13 cellular contexts compared by ENCODE assay signal in genomic region chr18:69936191-69936558, GRCh38. TPM values are rescaled to one million over a fixed set of nuclear protein-coding genes. Genes with fewer than 3 reads are reported as not detected.
DNase-seq lines count a peak whose midpoint lies in the region; ATAC-seq and TF ChIP-seq lines count a peak whose summit lies in the region.
"Had no signal": no experiment of that assay in that cellular context is flagged by ENCODE, and none has a peak within 500 bp of the region (broad histone marks: within the 10 kb centered on the region; RNA-seq: fewer than 3 reads in every experiment).

No MANE protein-coding gene starts in this region.

- peaks cover 3% of the 10 kb centered on the region for H3K9me3 Mint-ChIP-seq in activated B cell treated with CpG ODN at 0.5 μM for 24 hours

- no CpG with 5 or more reads among the region's 4 CpGs for WGBS in mesendoderm (ENCODE audit: extremely low coverage, insufficient coverage, low lambda C conversion rate)

- DNase-seq in activated B cell treated with CpG ODN at 0.5 μM for 24 hours (no peak), mesendoderm (no peak), NOMO-1 treated with DMSO at 0.1 percent for 48 hours (lab: John Stamatoyannopoulos, UW; ENCODE audit: unreplicated experiment) (no peak), HK-2 (ENCODE audit: unreplicated experiment) (no peak)
- no peak for DNase-seq in effector CD8-positive, alpha-beta T cell (lab: John Stamatoyannopoulos, UW)
- DNase-seq in stimulated activated CD4-positive, alpha-beta T cell treated with anti-CD3 and anti-CD28 coated beads, Interleukin-1b, Interleukin-23, amount 100 ng/mL, for 48 hours = no peak
- DNase-seq: activated CD8-positive, alpha-beta memory T cell treated with anti-CD3 and anti-CD28 coated beads for 24 hours; nucleus accumbens; transverse colon had no signal

- H3K4me1 ChIP-seq in mesendoderm (ENCODE audit: control insufficient read depth, low read depth, low read length) = peaks cover 11% of the 10 kb centered on the region
- H3K4me1 ChIP-seq: ascending aorta had no signal

- no peak overlapping the region for H3K4me2 ChIP-seq in mesendoderm (ENCODE audit: low read length)

- TF ChIP-seq CTCF in activated B cell treated with CpG ODN at 0.5 μM for 24 hours (IDR thresholded peaks at IDR 0.05) = no peak

- peak overlapping the region; percentile 21 for H2BK15ac ChIP-seq in mesendoderm (replicated peaks; ENCODE audit: low read depth)

- H3K36me3 Mint-ChIP-seq in activated B cell treated with CpG ODN at 0.5 μM for 24 hours (ENCODE audit: low read depth) = no peaks in the 10 kb centered on the region

- H3K4me3 ChIP-seq in mesendoderm (ENCODE audit: low read length) = no peak overlapping the region
- H3K4me3 ChIP-seq: ascending aorta, SK-N-MC, transverse colon had no signal

- POLR2A ChIA-PET in activated B cell treated with CpG ODN at 0.5 μM for 24 hours (lab: Charles Lee) = interaction anchor here (1.9 kb wide), 1 partner anchor 23 kb away, joined by 5 read pairs; no protein-coding TSS in a partner anchor

- H2AK5ac ChIP-seq in mesendoderm (ENCODE audit: low read length) = peak overlapping the region; percentile 59

- H3K4me1 Mint-ChIP-seq in activated B cell treated with CpG ODN at 0.5 μM for 24 hours = peaks cover 9% of the 10 kb centered on the region

- no peak overlapping the region for H3K56ac ChIP-seq in mesendoderm (ENCODE audit: low read length)

- intact Hi-C loops in activated B cell treated with CpG ODN at 0.5 μM for 24 hours (cut with micrococcal nuclease) = loop anchor here (1.0 kb wide), 1 partner anchor 12 kb away; no protein-coding TSS in a partner anchor

- ATAC-seq in GM18508 (IDR thresholded peaks at IDR 0.05; ENCODE audit: insufficient read depth, unreplicated experiment) (peak; percentile 28), GM21786 (IDR thresholded peaks at IDR 0.05; ENCODE audit: unreplicated experiment) (peak; percentile 31), activated B cell treated with CpG ODN at 0.5 μM for 24 hours (ENCODE audit: low read depth) (no peak)

- H3K18ac ChIP-seq in mesendoderm (ENCODE audit: low read length) = peak overlapping the region; percentile 54

- H4K5ac ChIP-seq in mesendoderm (ENCODE audit: low read length) = no peak overlapping the region

- no peaks in the 10 kb centered on the region for H3K79me1 ChIP-seq in mesendoderm (ENCODE audit: low read length)

- no peaks in the 10 kb centered on the region for H3K27me3 ChIP-seq in mesendoderm (ENCODE audit: insufficient read depth, low read length, poor library complexity)
- H3K27me3 ChIP-seq: ascending aorta, transverse colon had no signal

- no peak overlapping the region for H3K9ac ChIP-seq in mesendoderm (ENCODE audit: low read length)

- H3K79me2 ChIP-seq in mesendoderm (ENCODE audit: control insufficient read depth, insufficient read depth, low read length) = no peaks in the 10 kb centered on the region

- H3K4me3 Mint-ChIP-seq in activated B cell treated with CpG ODN at 0.5 μM for 24 hours = no peak overlapping the region

- H2BK5ac ChIP-seq in mesendoderm (ENCODE audit: low read length) = no peak overlapping the region

- no peaks in the 10 kb centered on the region for H3K36me3 ChIP-seq in mesendoderm (ENCODE audit: control insufficient read depth, insufficient read depth, low read length)
- H3K36me3 ChIP-seq: ascending aorta, transverse colon had no signal

- H3K4ac ChIP-seq in mesendoderm (ENCODE audit: low read depth, low read length) = peak overlapping the region; percentile 64

- no peak overlapping the region for H3K23ac ChIP-seq in mesendoderm (ENCODE audit: low read length)

- CTCF ChIA-PET in activated B cell treated with CpG ODN at 0.5 μM for 24 hours (lab: Charles Lee) = no interaction called here

- no peak overlapping the region for H3K27ac ChIP-seq in mesendoderm (ENCODE audit: low read depth, low read length)
- H3K27ac ChIP-seq: ascending aorta, SK-N-MC had no signal

- H3K27ac Mint-ChIP-seq in activated B cell treated with CpG ODN at 0.5 μM for 24 hours = peak overlapping the region; percentile 10

- no peaks in the 10 kb centered on the region for H3K27me3 Mint-ChIP-seq in activated B cell treated with CpG ODN at 0.5 μM for 24 hours

- H4K8ac ChIP-seq in mesendoderm (ENCODE audit: low read depth, low read length) = no peak overlapping the region

- H2BK120ac ChIP-seq in mesendoderm (ENCODE audit: low read depth, low read length) = no peak overlapping the region

RNA-seq across cellular contexts. Expression of gene CD226, which starts 11.5 kb away (rescaled TPM):
- total RNA-seq in activated B cell treated with CpG ODN at 0.5 μM for 24 hours = 6.7 and 8.3 TPM in 2 replicates
- 0.29 TPM for polyA plus RNA-seq in mesendoderm (2013, experiment 1 of 2)
- polyA plus RNA-seq in mesendoderm (2013, experiment 2 of 2) = 0.25 TPM
